Comparison of ENCODE assay signal across 8 cellular contexts in genomic region chr17:76737676-76738467, GRCh38. TPM values are rescaled to one million over a fixed set of nuclear protein-coding genes. Genes with fewer than 3 reads are reported as not detected.
DNase-seq lines count a peak whose midpoint lies in the region; ATAC-seq and TF ChIP-seq lines count a peak whose summit lies in the region.

Gene MFSD11 (plus strand): TSS chr17:76738119. CDS start chr17:76738353, 234 bp downstream.

- H3K9me3 Mint-ChIP-seq in activated naive CD8-positive, alpha-beta T cell treated with anti-CD3 and anti-CD28 coated beads, Interleukin-2, amount 10 ng/mL, durations not matched to agents 7 days and 5 days = no peaks in the 10 kb centered on the region

- H3K4me1 ChIP-seq in osteoblast (ENCODE audit: insufficient read depth, low read length) = peaks cover 39% of the 10 kb centered on the region
- peaks cover 27% of the 10 kb centered on the region for H3K4me1 ChIP-seq in testis

- POLR2A ChIA-PET in GM10248 (lab: Yijun Ruan, JAX) = interaction anchor here (0.6 to 3.4 kb wide), 4 partner anchors 11 to 358 kb away, joined by 5 to 58 read pairs (median 6); partner anchors contain the start of genes JMJD6 and METTL23
- POLR2A ChIA-PET in activated naive CD8-positive, alpha-beta T cell treated with anti-CD3 and anti-CD28 coated beads, Interleukin-2, amount 10 ng/mL, durations not matched to agents 7 days and 5 days (lab: Charles Lee) = interaction anchor here (0.5 to 5.2 kb wide), 17 partner anchors 11 to 1616 kb away, joined by 3 to 100 read pairs (median 4); partner anchors contain the start of genes JMJD6, METTL23 and SEC14L1

- peaks cover 32% of the 10 kb centered on the region for H4K20me1 ChIP-seq in osteoblast (ENCODE audit: insufficient read depth, low read length)

- H3K27me3 ChIP-seq in osteoblast (ENCODE audit: insufficient read depth, low read length) (no peaks in the 10 kb centered on the region), testis (no peaks in the 10 kb centered on the region)

- TF ChIP-seq POLR2A in NB4 (IDR thresholded peaks at IDR 0.05; ENCODE audit: extremely low read depth, insufficient read length) (no peak), testis (IDR thresholded peaks at IDR 0.05) (peak; percentile 41)

- peaks cover 66% of the 10 kb centered on the region for H3K79me2 ChIP-seq in osteoblast (ENCODE audit: insufficient read depth, low read length)

- H3K4me1 Mint-ChIP-seq in activated naive CD8-positive, alpha-beta T cell treated with anti-CD3 and anti-CD28 coated beads, Interleukin-2, amount 10 ng/mL, durations not matched to agents 7 days and 5 days = peaks cover 37% of the 10 kb centered on the region

- H3K27ac Mint-ChIP-seq in activated naive CD8-positive, alpha-beta T cell treated with anti-CD3 and anti-CD28 coated beads, Interleukin-2, amount 10 ng/mL, durations not matched to agents 7 days and 5 days = peak within 1 kb of the TSS; percentile 99

- TF ChIP-seq CTCF in GM10248 (IDR thresholded peaks at IDR 0.05; ENCODE audit: control extremely low read depth, extremely low read depth, low read depth, missing control alignments) (no peak), NB4 (IDR thresholded peaks at IDR 0.05; ENCODE audit: low read depth, low read length) (no peak), osteoblast (IDR thresholded peaks at IDR 0.05; ENCODE audit: extremely low read depth, low read depth, low read length) (no peak), testis (IDR thresholded peaks at IDR 0.05) (no peak)

- peaks cover 38% of the 10 kb centered on the region for H3K36me3 Mint-ChIP-seq in activated naive CD8-positive, alpha-beta T cell treated with anti-CD3 and anti-CD28 coated beads, Interleukin-2, amount 10 ng/mL, durations not matched to agents 7 days and 5 days

- H3K4me3 Mint-ChIP-seq in activated naive CD8-positive, alpha-beta T cell treated with anti-CD3 and anti-CD28 coated beads, Interleukin-2, amount 10 ng/mL, durations not matched to agents 7 days and 5 days = peak within 1 kb of the TSS; percentile 96

- DNase-seq in GM10248 (ENCODE audit: extremely low spot score) = peak; percentile 93
- DNase-seq in NB4 (ENCODE audit: low read depth) = peak; percentile 95
- DNase-seq in SW 1271 (lab: John Stamatoyannopoulos, UW) = peak; percentile 63 to 89
- DNase-seq in activated naive CD8-positive, alpha-beta T cell treated with anti-CD3 and anti-CD28 coated beads, Interleukin-2, amount 10 ng/mL, durations not matched to agents 7 days and 5 days = peak; percentile 96
- DNase-seq in head of caudate nucleus = peak; percentile 75 to 96 (median 90)
- DNase-seq in osteoblast (ENCODE audit: insufficient read length, low spot score, missing footprints) = peak; percentile 96
- DNase-seq in testis = peak; percentile 91

- no peaks in the 10 kb centered on the region for H3K27me3 Mint-ChIP-seq in activated naive CD8-positive, alpha-beta T cell treated with anti-CD3 and anti-CD28 coated beads, Interleukin-2, amount 10 ng/mL, durations not matched to agents 7 days and 5 days

- peak within 1 kb of the TSS; percentile 98 for H2AFZ ChIP-seq in osteoblast (ENCODE audit: low read length)

- ATAC-seq in HG02571 (IDR thresholded peaks at IDR 0.05; ENCODE audit: unreplicated experiment) = peak; percentile 44
- ATAC-seq in activated naive CD8-positive, alpha-beta T cell treated with anti-CD3 and anti-CD28 coated beads, Interleukin-2, amount 10 ng/mL, durations not matched to agents 7 days and 5 days (ENCODE audit: low read depth) = peak; percentile 51

- 0% methylated on average over 33 to 36 of the region's 57 CpGs for WGBS in testis, 2 donors

- H3K4me3 ChIP-seq in NB4 (ENCODE audit: low read depth, low read length) (peak within 1 kb of the TSS; percentile 100), osteoblast (ENCODE audit: insufficient read depth, low read length) (peak within 1 kb of the TSS; percentile 98), testis (peak within 1 kb of the TSS; percentile 99)

- H3K27ac ChIP-seq in osteoblast (ENCODE audit: low read depth, low read length) = peak within 1 kb of the TSS; percentile 96
- H3K27ac ChIP-seq in testis = peak within 1 kb of the TSS; percentile 97 to 98

- CTCF ChIA-PET in GM10248 (lab: Yijun Ruan, JAX) = interaction anchor here (1.0 to 3.0 kb wide), 3 partner anchors 10 to 24 kb away, joined by 3 to 13 read pairs (median 4); no protein-coding TSS in a partner anchor

- intact Hi-C loops in head of caudate nucleus (cut with DNase I) (loop anchor here (1.0 kb wide), 1 partner anchor 12 kb away; the partner anchor contains the start of genes JMJD6 and METTL23), testis (cut with DNase I; ENCODE audit: low total_unique reads) (no loop called here)

- H3K9me3 ChIP-seq in osteoblast (ENCODE audit: low read depth, low read length) (no peaks in the 10 kb centered on the region), testis (no peaks in the 10 kb centered on the region)

- H3K36me3 ChIP-seq in osteoblast (ENCODE audit: insufficient read depth, low read length) (peaks cover 40% of the 10 kb centered on the region), testis (ENCODE audit: low read depth, missing control alignments) (no peaks in the 10 kb centered on the region)

- peak within 1 kb of the TSS; percentile 94 for H3K4me2 ChIP-seq in osteoblast (ENCODE audit: insufficient read depth, low read length)

RNA-seq across cellular contexts. Expression of gene MFSD11, which starts in this region (rescaled TPM):
- 10 to 100 TPM; 28.5 to 29.1 TPM for total RNA-seq in activated naive CD8-positive, alpha-beta T cell treated with anti-CD3 and anti-CD28 coated beads, Interleukin-2, amount 10 ng/mL, durations not matched to agents 7 days and 5 days
- total RNA-seq in osteoblast = 42.0 and 45.4 TPM in 2 replicates
- 100 to 1,000 TPM in 1 of 2 donors, 10 to 100 TPM in 1; 51.7 to 102 TPM for total RNA-seq in testis
- polyA plus RNA-seq in testis (ENCODE audit: insufficient read depth, low read depth, low replicate concordance) = 38.5 TPM

Comparison
In these comparisons a context has a peak if more than half of its experiments do, and no peak if none do; other contexts are left out.
1. Peak in every context shown above with its lines: DNase-seq, ATAC-seq, H3K4me3 ChIP-seq and H3K27ac ChIP-seq.